Comparison of ENCODE assay signal across 14 cellular contexts in genomic region chr20:21237956-21238355, GRCh38.
"Had no signal": no experiment of that assay in that cellular context is flagged by ENCODE, and none has a peak within 500 bp of the region (broad histone marks: within the 10 kb centered on the region; RNA-seq: fewer than 3 reads in every experiment).

No MANE protein-coding gene starts in this region.

- H3K9me3 Mint-ChIP-seq: activated naive CD4-positive, alpha-beta T cell treated with anti-CD3 and anti-CD28 coated beads, Interleukin-2, amount 50 U/mL, for 24 hours; activated T-cell treated with anti-CD3 and anti-CD28 coated beads, Interleukin-2, amount 50 U/mL, for 24 hours; mesothelial cell of epicardium; neural progenitor cell; type B pancreatic cell had no signal

- H3K4me3 Mint-ChIP-seq: activated CD8-positive, alpha-beta memory T cell treated with anti-CD3 and anti-CD28 coated beads, Interleukin-2, amount 10 ng/mL, durations not matched to agents 7 days and 5 days; activated naive CD4-positive, alpha-beta T cell treated with anti-CD3 and anti-CD28 coated beads, Interleukin-2, amount 50 U/mL, for 24 hours; activated T-cell treated with anti-CD3 and anti-CD28 coated beads, Interleukin-2, amount 50 U/mL, for 24 hours; mesothelial cell of epicardium; neural progenitor cell; type B pancreatic cell had no signal

- ATAC-seq: activated CD8-positive, alpha-beta memory T cell treated with anti-CD3 and anti-CD28 coated beads, Interleukin-2, amount 10 ng/mL, durations not matched to agents 7 days and 5 days; stimulated activated naive CD8-positive, alpha-beta T cell treated with anti-CD3 and anti-CD28 coated beads, Interleukin-15, Interleukin-2, amounts not matched to agents 100 U/mL and 50 U/mL, for 24 hours had no signal

- H3K27me3 ChIP-seq: neural progenitor cell, ovary, suprapubic skin had no signal

- H3K36me3 Mint-ChIP-seq: activated CD8-positive, alpha-beta memory T cell treated with anti-CD3 and anti-CD28 coated beads, Interleukin-2, amount 10 ng/mL, durations not matched to agents 7 days and 5 days; neural progenitor cell; type B pancreatic cell had no signal

- H3K4me3 ChIP-seq: neural progenitor cell, ovary, suprapubic skin had no signal

- H3K27ac ChIP-seq: neural progenitor cell, ovary, suprapubic skin had no signal

- H3K27me3 Mint-ChIP-seq: activated CD8-positive, alpha-beta memory T cell treated with anti-CD3 and anti-CD28 coated beads, Interleukin-2, amount 10 ng/mL, durations not matched to agents 7 days and 5 days; activated naive CD4-positive, alpha-beta T cell treated with anti-CD3 and anti-CD28 coated beads, Interleukin-2, amount 50 U/mL, for 24 hours; activated T-cell treated with anti-CD3 and anti-CD28 coated beads, Interleukin-2, amount 50 U/mL, for 24 hours; type B pancreatic cell had no signal

- H3K9me3 ChIP-seq: ovary, suprapubic skin had no signal

- H3K36me3 ChIP-seq: neural progenitor cell, ovary had no signal

- H3K4me1 Mint-ChIP-seq: mesothelial cell of epicardium had no signal

- H3K27ac Mint-ChIP-seq: activated CD8-positive, alpha-beta memory T cell treated with anti-CD3 and anti-CD28 coated beads, Interleukin-2, amount 10 ng/mL, durations not matched to agents 7 days and 5 days; activated naive CD4-positive, alpha-beta T cell treated with anti-CD3 and anti-CD28 coated beads, Interleukin-2, amount 50 U/mL, for 24 hours; activated T-cell treated with anti-CD3 and anti-CD28 coated beads, Interleukin-2, amount 50 U/mL, for 24 hours; mesothelial cell of epicardium; neural progenitor cell; type B pancreatic cell had no signal

- DNase-seq: activated CD4-positive, alpha-beta T cell treated with anti-CD3 and anti-CD28 coated beads, Interleukin-2, amount 50 U/mL, for 48 hours; activated CD4-positive, CD25-positive, alpha-beta regulatory T cell treated with anti-CD3 and anti-CD28 coated beads, Interleukin-2, amount 50 U/mL, for 72 hours; activated CD8-positive, alpha-beta memory T cell treated with anti-CD3 and anti-CD28 coated beads, Interleukin-2, amount 10 ng/mL, durations not matched to agents 7 days and 5 days; activated effector memory CD4-positive, alpha-beta T cell treated with Interleukin-2 at 50 U/mL for 16 hours; activated T-cell treated with anti-CD3 and anti-CD28 coated beads, Interleukin-2, amount 50 U/mL, for 24 hours; kidney; ovary; stimulated activated CD4-positive, alpha-beta T cell treated with anti-CD3 and anti-CD28 coated beads, Interleukin-12 subunit alpha, Interleukin-12 subunit beta, amount 100 ng/mL, for 4 hours; stimulated activated naive CD8-positive, alpha-beta T cell treated with anti-CD3 and anti-CD28 coated beads, Interleukin-15, Interleukin-2, amounts not matched to agents 100 U/mL and 50 U/mL, for 24 hours had no signal
